8 cellular contexts compared by ENCODE assay signal in genomic region chr12:74890237-74890599, GRCh38.
DNase-seq lines count a peak whose midpoint lies in the region; ATAC-seq, FAIRE-seq and TF ChIP-seq lines count a peak whose summit lies in the region.

No MANE protein-coding gene starts in this region.

- H3K9me3 Mint-ChIP-seq in activated CD4-positive, alpha-beta T cell treated with anti-CD3 and anti-CD28 coated beads, Interleukin-2, amount 10 ng/mL, durations not matched to agents 7 days and 5 days = no peaks in the 10 kb centered on the region

- no peak overlapping the region for H3K9ac ChIP-seq in Karpas-422 (ENCODE audit: low read length)

- ATAC-seq in GM18517 (IDR thresholded peaks at IDR 0.05; ENCODE audit: unreplicated experiment) = peak; percentile 96

- TF ChIP-seq POLR2A in H54 (IDR thresholded peaks at IDR 0.05; ENCODE audit: low read depth, low read length) = no peak

- no peak overlapping the region for H3K27ac ChIP-seq in Karpas-422 (ENCODE audit: low read length)

- H3K4me1 ChIP-seq in Karpas-422 (ENCODE audit: low read length) = peaks cover 58% of the 10 kb centered on the region

- no peak overlapping the region for H3K27ac Mint-ChIP-seq in activated CD4-positive, alpha-beta T cell treated with anti-CD3 and anti-CD28 coated beads, Interleukin-2, amount 10 ng/mL, durations not matched to agents 7 days and 5 days

- POLR2A ChIA-PET in activated CD4-positive, alpha-beta T cell treated with anti-CD3 and anti-CD28 coated beads, Interleukin-2, amount 10 ng/mL, durations not matched to agents 7 days and 5 days (lab: Charles Lee) = no interaction called here

- H3K36me3 ChIP-seq in Karpas-422 (ENCODE audit: insufficient read depth, low read length) = no peaks in the 10 kb centered on the region

- H3K4me1 Mint-ChIP-seq in activated CD4-positive, alpha-beta T cell treated with anti-CD3 and anti-CD28 coated beads, Interleukin-2, amount 10 ng/mL, durations not matched to agents 7 days and 5 days = no peaks in the 10 kb centered on the region

- H3K4me3 Mint-ChIP-seq in activated CD4-positive, alpha-beta T cell treated with anti-CD3 and anti-CD28 coated beads, Interleukin-2, amount 10 ng/mL, durations not matched to agents 7 days and 5 days = no peak overlapping the region

- no peaks in the 10 kb centered on the region for H3K9me3 ChIP-seq in Karpas-422 (ENCODE audit: low read length)

- H3K4me3 ChIP-seq in Karpas-422 (ENCODE audit: low read length) = no peak overlapping the region
- H3K4me3 ChIP-seq in cardiac fibroblast (replicated peaks in 1 of 2; ENCODE audit: low read depth in 2 of 2, low read length in 2 of 2) = no peak overlapping the region

- no peaks in the 10 kb centered on the region for H4K20me1 ChIP-seq in Karpas-422 (ENCODE audit: insufficient read depth, low read depth, low read length)

- no peaks in the 10 kb centered on the region for H3K27me3 Mint-ChIP-seq in activated CD4-positive, alpha-beta T cell treated with anti-CD3 and anti-CD28 coated beads, Interleukin-2, amount 10 ng/mL, durations not matched to agents 7 days and 5 days

- TF ChIP-seq CTCF in cardiac fibroblast (IDR thresholded peaks at IDR 0.05; ENCODE audit: low read depth, low read length) = no peak

- peak overlapping the region; percentile 76 for H3K4me2 ChIP-seq in Karpas-422 (ENCODE audit: low read depth, low read length, poor library complexity, severe bottlenecking)

- no peaks in the 10 kb centered on the region for H3K27me3 ChIP-seq in Karpas-422 (ENCODE audit: low read length)

- CTCF ChIA-PET in activated CD4-positive, alpha-beta T cell treated with anti-CD3 and anti-CD28 coated beads, Interleukin-2, amount 10 ng/mL, durations not matched to agents 7 days and 5 days (lab: Charles Lee) = interaction anchor here (1.7 kb wide), 1 partner anchor 10 kb away, joined by 4 read pairs; no protein-coding TSS in a partner anchor

- no peaks in the 10 kb centered on the region for H3K9me2 ChIP-seq in Karpas-422 (replicated peaks; ENCODE audit: insufficient read depth, low read length)

- no peak overlapping the region for H2AFZ ChIP-seq in Karpas-422 (ENCODE audit: low read length)

- DNase-seq in H54 (ENCODE audit: insufficient read length, low spot score) (peak; percentile 13), Karpas-422 (no peak), cardiac fibroblast (ENCODE audit: low read depth in 2 of 2) (peak; percentile 68 to 87), non-pigmented ciliary epithelial cell (ENCODE audit: low read depth) (peak; percentile 85), SKM-1 treated with dmso at 0.1 percent for 144 hours (lab: John Stamatoyannopoulos, UW; ENCODE audit: unreplicated experiment) (no peak), NCI-H524 (lab: John Stamatoyannopoulos, UW) (no peak)
- no peak for DNase-seq in activated CD4-positive, alpha-beta T cell treated with anti-CD3 and anti-CD28 coated beads, Interleukin-2, amount 10 ng/mL, durations not matched to agents 7 days and 5 days

- no peaks in the 10 kb centered on the region for H3K36me3 Mint-ChIP-seq in activated CD4-positive, alpha-beta T cell treated with anti-CD3 and anti-CD28 coated beads, Interleukin-2, amount 10 ng/mL, durations not matched to agents 7 days and 5 days (ENCODE audit: low read depth)

- no peaks in the 10 kb centered on the region for H3K79me2 ChIP-seq in Karpas-422 (ENCODE audit: low read length)

- FAIRE-seq in H54 (lab: Jason Lieb, UNC) = peak; percentile 97

Comparison
In these comparisons a context has a peak if more than half of its experiments do, and no peak if none do; other contexts are left out.
1. DNase-seq: peak in H54 (single experiment), cardiac fibroblast (2 of 2) and non-pigmented ciliary epithelial cell (single experiment); none in Karpas-422 (single experiment), activated CD4-positive, alpha-beta T cell treated with anti-CD3 and anti-CD28 coated beads, Interleukin-2, amount 10 ng/mL, durations not matched to agents 7 days and 5 days (single experiment), SKM-1 treated with dmso at 0.1 percent for 144 hours (single experiment) and NCI-H524 (0 of 2).